In the genomic region with DNA sequence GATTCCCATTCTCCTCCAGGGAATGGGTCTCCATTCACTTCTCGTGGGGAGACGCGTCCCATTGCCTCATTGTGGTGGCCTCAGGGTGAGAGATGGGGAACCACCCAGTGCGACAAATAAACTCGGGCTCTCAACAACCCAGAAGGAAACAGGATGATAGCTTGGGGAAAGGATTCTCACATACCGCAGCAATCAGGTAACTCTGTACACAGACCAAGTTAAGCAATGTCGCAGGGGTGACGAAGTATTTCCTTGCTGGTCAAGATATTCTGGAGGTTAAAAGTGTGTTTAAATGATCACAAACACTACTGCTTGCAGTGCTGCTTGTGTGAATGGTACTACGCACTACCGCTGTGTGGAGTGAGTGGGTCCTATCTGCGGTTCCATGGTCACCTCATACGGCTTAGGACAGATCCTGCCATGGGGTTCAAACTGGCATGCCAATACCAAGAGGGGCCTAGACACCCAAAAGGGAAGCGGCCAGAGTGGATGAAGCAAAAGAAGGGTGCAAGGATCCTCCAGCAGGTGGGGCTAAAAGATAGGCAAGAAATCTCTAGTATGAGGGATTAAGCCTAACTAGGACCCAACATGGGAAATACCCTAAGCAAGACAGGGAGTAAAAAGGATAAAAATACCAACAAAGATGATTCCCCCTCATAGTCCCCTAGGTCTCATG, we compare ENCODE assay signal across 8 cellular contexts.
A peak's percentile ranks its signal among the peaks of the same experiment; 100 is the strongest.
DNase-seq lines count a peak whose midpoint lies in the region; ATAC-seq, FAIRE-seq and TF ChIP-seq lines count a peak whose summit lies in the region.

No MANE protein-coding gene starts in this region.

- H3K4me3 ChIP-seq in GM12865 (ENCODE audit: low read depth, low read length) (no peak overlapping the region), HEK293 (ENCODE audit: low read depth, low read length) (no peak overlapping the region), GM12878 (no peak overlapping the region)

- H3K4me1 ChIP-seq in HEK293 (ENCODE audit: control insufficient read depth, insufficient read depth, low read length) (no peaks in the 10 kb centered on the region), GM12878 (ENCODE audit: control insufficient read depth, insufficient read depth, low read length) (no peaks in the 10 kb centered on the region)

- peak; percentile 97 for ATAC-seq in GM12878
- ATAC-seq in HG02970 (IDR thresholded peaks at IDR 0.05; ENCODE audit: low FRiP score, unreplicated experiment), result no peak

- no peak for TF ChIP-seq EP300 in GM12878 (IDR thresholded peaks at IDR 0.05; ENCODE audit: borderline replicate concordance in 1 of 2, control insufficient read depth in 1 of 2, low read depth in 2 of 2, low read length in 2 of 2)

- intact Hi-C loops in GM12878 (cut with micrococcal nuclease; ENCODE audit: unreplicated experiment), result loop anchor here (1.0 to 2.0 kb wide), 3 partner anchors 255 to 640 kb away; no protein-coding TSS in a partner anchor

- FAIRE-seq in GM12878 (lab: Jason Lieb, UNC) (no peak), islet of Langerhans (lab: Jason Lieb, UNC) (peak; percentile 41)

- POLR2A ChIA-PET in HEK293 (lab: Yijun Ruan, JAX) (no interaction called here), GM12878 (lab: Charles Lee) (no interaction called here)

- H3K27me3 Mint-ChIP-seq in T-helper 2 cell treated with Interferon-gamma antibody and Interleukin-4, amounts not matched to agents 5 μg/mL and 100 μg/mL, for 36 hours (ENCODE audit: low read depth), result no peaks in the 10 kb centered on the region

- no peaks in the 10 kb centered on the region for H3K36me3 Mint-ChIP-seq in T-helper 2 cell treated with Interferon-gamma antibody and Interleukin-4, amounts not matched to agents 5 μg/mL and 100 μg/mL, for 36 hours (ENCODE audit: low read depth)

- no peak for TF ChIP-seq POLR2A in GM12878 (IDR thresholded peaks at IDR 0.05; ENCODE audit: low read depth, low read length)

- RAD21 ChIA-PET in GM12878 (lab: Charles Lee; ENCODE audit: unreplicated experiment), result interaction anchor here (0.8 kb wide), 1 partner anchor 256 kb away, joined by 3 read pairs; no protein-coding TSS in a partner anchor

- no peak overlapping the region for H3K4me3 Mint-ChIP-seq in T-helper 2 cell treated with Interferon-gamma antibody and Interleukin-4, amounts not matched to agents 5 μg/mL and 100 μg/mL, for 36 hours

- H3K36me3 ChIP-seq in HEK293 (ENCODE audit: control insufficient read depth in 2 of 2, insufficient read depth in 1 of 2, low read length in 2 of 2) (no peaks in the 10 kb centered on the region), GM12878 (ENCODE audit: control insufficient read depth in 2 of 2, insufficient read depth in 2 of 2, low read length in 1 of 2) (no peaks in the 10 kb centered on the region)

- H3K9ac ChIP-seq in GM12878 (ENCODE audit: control insufficient read depth, insufficient read depth, low read length), result no peak overlapping the region

- no peak overlapping the region for H3K4me2 ChIP-seq in GM12878 (ENCODE audit: control insufficient read depth, insufficient read depth)

- peak; percentile 63 for DNase-seq in GM12865 (ENCODE audit: low read depth)
- DNase-seq in NCI-H1105 (lab: John Stamatoyannopoulos, UW), result peak; percentile 77
- peak; percentile 19 for DNase-seq in T-helper 2 cell treated with Interferon-gamma antibody and Interleukin-4, amounts not matched to agents 5 μg/mL and 100 μg/mL, for 36 hours (ENCODE audit: low spot score)
- DNase-seq in GM12878 (ENCODE audit: low read depth, low spot score), result peak; percentile 5
- peak; percentile 29 to 51 for DNase-seq in stimulated activated CD4-positive, alpha-beta T cell treated with anti-CD3 and anti-CD28 coated beads, Interleukin-2, amount 100 ng/mL, for 48 hours

- no peaks in the 10 kb centered on the region for H4K20me1 ChIP-seq in GM12878 (ENCODE audit: control insufficient read depth, insufficient read depth)

- H3K9me3 Mint-ChIP-seq in T-helper 2 cell treated with Interferon-gamma antibody and Interleukin-4, amounts not matched to agents 5 μg/mL and 100 μg/mL, for 36 hours, result no peaks in the 10 kb centered on the region

- H3K9me3 ChIP-seq in HEK293 (ENCODE audit: control insufficient read depth, insufficient read depth, low read depth, low read length) (no peaks in the 10 kb centered on the region), GM12878 (replicated peaks; ENCODE audit: control insufficient read depth, insufficient read depth, low read length) (no peaks in the 10 kb centered on the region)

- H3K27ac ChIP-seq in HEK293 (ENCODE audit: extremely low read depth, low read depth, low read length), result no peak overlapping the region
- H3K27ac ChIP-seq in GM12878 (ENCODE audit: control insufficient read depth, insufficient read depth), result no peak overlapping the region

- no TSS peak for BruUV-seq in GM12878 (replicated peaks; lab: Mats Ljungman, UMichigan)

- peak; percentile 89 for TF ChIP-seq RAD21 in GM12878 (IDR thresholded peaks at IDR 0.05; ENCODE audit: insufficient read depth, low read depth, low read length)

- CTCF ChIA-PET in HEK293 (lab: Yijun Ruan, JAX), result interaction anchor here (0.6 to 1.2 kb wide), 3 partner anchors 60 to 557 kb away, joined by 3 to 4 read pairs (median 3); no protein-coding TSS in a partner anchor
- CTCF ChIA-PET in GM12878 (lab: Yijun Ruan, JAX), result interaction anchor here (0.7 to 2.7 kb wide), 4 partner anchors 19 to 423 kb away, joined by 3 to 10 read pairs (median 4); no protein-coding TSS in a partner anchor

- SMC1A ChIA-PET in GM12878 (lab: Charles Lee; ENCODE audit: uncharacterized antibody, unreplicated experiment), result interaction anchor here (0.6 to 0.8 kb wide), 2 partner anchors 255 kb away, joined by 3 read pairs; no protein-coding TSS in a partner anchor

- H3K79me2 ChIP-seq in GM12878 (ENCODE audit: control insufficient read depth, insufficient read depth, low read length), result no peaks in the 10 kb centered on the region

- 49% methylated on average over 13 of the region's 13 CpGs for WGBS in GM12878 (ENCODE audit: insufficient coverage, insufficient replicate concordance, low lambda C conversion rate, missing lambda C conversion rate)

- H3K27ac Mint-ChIP-seq in T-helper 2 cell treated with Interferon-gamma antibody and Interleukin-4, amounts not matched to agents 5 μg/mL and 100 μg/mL, for 36 hours, result no peak overlapping the region

- no peaks in the 10 kb centered on the region for H3K4me1 Mint-ChIP-seq in T-helper 2 cell treated with Interferon-gamma antibody and Interleukin-4, amounts not matched to agents 5 μg/mL and 100 μg/mL, for 36 hours (ENCODE audit: low read depth)

- in situ Hi-C loops in GM12878 (cut with MboI), result loop anchor here (5.0 to 25.0 kb wide), 2 partner anchors 255 to 420 kb away; no protein-coding TSS in a partner anchor

- TF ChIP-seq CTCF in GM12865 (IDR thresholded peaks at IDR 0.05; ENCODE audit: insufficient read depth, low read depth, low read length, missing control alignments), result peak; percentile 65
- 0 out of 2 replicates have a peak, but pooled peaks have one; percentile 13 for TF ChIP-seq CTCF in HEK293 (tag by site-specific recombination; IDR thresholded peaks at IDR 0.05)
- peak; percentile 57 to 69 (median 67) for TF ChIP-seq CTCF in GM12878 (IDR thresholded peaks at IDR 0.05 in 2 of 3, conservative IDR thresholded peaks at IDR 0.05 in 1 of 3; ENCODE audit: control insufficient read depth in 2 of 3, extremely low read depth in 1 of 3, insufficient read depth in 1 of 3, low read depth in 3 of 3, low read length in 3 of 3)

- no peak overlapping the region for H2AFZ ChIP-seq in GM12878 (ENCODE audit: control insufficient read depth, low read depth, low read length)

- no peaks in the 10 kb centered on the region for H3K27me3 ChIP-seq in GM12878 (replicated peaks in 1 of 2; ENCODE audit: control insufficient read depth in 2 of 2, insufficient read depth in 2 of 2, low read length in 1 of 2)

TF ChIP-seq in HEK293, 187 proteins besides CTCF, POLR2A, EP300 and RAD21:
- TF ChIP-seq ZNF654 (tag by site-specific recombination; IDR thresholded peaks at IDR 0.05; ENCODE audit: low read depth) (peak; percentile 80), TRIM28 (IDR thresholded peaks at IDR 0.05; ENCODE audit: borderline replicate concordance, low read length) (no peak)
TF ChIP-seq in HEK293: peak in this region for 1.

TF ChIP-seq in GM12878, 131 proteins besides CTCF, POLR2A, EP300 and RAD21:
- TF ChIP-seq RB1 (IDR thresholded peaks at IDR 0.05; ENCODE audit: borderline replicate concordance) (0 out of 2 replicates have a peak, but pooled peaks have one; percentile 55), SMC3 (IDR thresholded peaks at IDR 0.05; ENCODE audit: borderline replicate concordance, low read length) (peak; percentile 78; the same call in 1 of the 2 replicates), STAT3 (IDR thresholded peaks at IDR 0.05; ENCODE audit: low read depth, low read length) (no peak)

Comparison
In these comparisons a context has a peak if more than half of its experiments do, and no peak if none do; other contexts are left out.
1. DNase-seq: peak in every context shown above with its lines; median percentile 77 in NCI-H1105; 63 in GM12865; 40 in stimulated activated CD4-positive, alpha-beta T cell treated with anti-CD3 and anti-CD28 coated beads, Interleukin-2, amount 100 ng/mL, for 48 hours; 19 in T-helper 2 cell treated with Interferon-gamma antibody and Interleukin-4, amounts not matched to agents 5 μg/mL and 100 μg/mL, for 36 hours; 5 in GM12878.
2. CTCF ChIP-seq: peak in every context shown above with its lines; median percentile 67 in GM12878; 65 in GM12865; 13 in HEK293.